Comparison of ENCODE assay signal across 9 cellular contexts in genomic region chr17:73595068-73595865, GRCh38. TPM values are rescaled to one million over a fixed set of nuclear protein-coding genes. Genes with fewer than 3 reads are reported as not detected.
DNase-seq lines count a peak whose midpoint lies in the region; ATAC-seq and TF ChIP-seq lines count a peak whose summit lies in the region.
"Had no signal": no experiment of that assay in that cellular context is flagged by ENCODE, and none has a peak within 500 bp of the region (broad histone marks: within the 10 kb centered on the region; RNA-seq: fewer than 3 reads in every experiment).

No MANE protein-coding gene starts in this region.

- H3K4me3 ChIP-seq in PC-3 (ENCODE audit: low read length), result no peak overlapping the region

- H3K27me3 Mint-ChIP-seq in endothelial cell (ENCODE audit: unreplicated experiment) (peaks cover 13% of the 10 kb centered on the region), osteocyte (ENCODE audit: unreplicated experiment) (peaks cover 3% of the 10 kb centered on the region)

- ATAC-seq in PC-3 (no peak; the same call in 1 of the 2 replicates), GM21825 (IDR thresholded peaks at IDR 0.05; ENCODE audit: unreplicated experiment) (no peak), HG02973 (IDR thresholded peaks at IDR 0.05; ENCODE audit: unreplicated experiment) (no peak)

- H3K36me3 Mint-ChIP-seq in endothelial cell (ENCODE audit: low read depth, unreplicated experiment), result no peaks in the 10 kb centered on the region
- no peaks in the 10 kb centered on the region for H3K36me3 Mint-ChIP-seq in osteocyte (ENCODE audit: unreplicated experiment)

- H3K27ac Mint-ChIP-seq in endothelial cell (ENCODE audit: unreplicated experiment) (no peak overlapping the region), osteocyte (ENCODE audit: unreplicated experiment) (no peak overlapping the region)
- H3K27ac Mint-ChIP-seq: natural killer cell treated with Interleukin-12 subunit alpha and Interleukin-12 subunit beta and Interleukin-15 and Interleukin-18, amount 100 ng/mL, for 72 hours had no signal

- intact Hi-C loops in PC-3 (cut with micrococcal nuclease), result no loop called here

- H3K4me3 Mint-ChIP-seq in endothelial cell (ENCODE audit: unreplicated experiment) (no peak overlapping the region), osteocyte (ENCODE audit: unreplicated experiment) (no peak overlapping the region)

- H3F3A ChIP-seq in PC-3 (ENCODE audit: low read length, unreplicated experiment), result no peaks in the 10 kb centered on the region

- H3K4me1 ChIP-seq in PC-3 (ENCODE audit: insufficient read depth, low read length), result no peaks in the 10 kb centered on the region

- no peaks in the 10 kb centered on the region for H4K20me1 ChIP-seq in PC-3 (ENCODE audit: low read length)

- no peaks in the 10 kb centered on the region for H3K36me3 ChIP-seq in PC-3 (ENCODE audit: low read depth, low read length)

- peaks cover 6% of the 10 kb centered on the region for H3K4me1 Mint-ChIP-seq in endothelial cell (ENCODE audit: unreplicated experiment)
- peaks cover 16% of the 10 kb centered on the region for H3K4me1 Mint-ChIP-seq in osteocyte (ENCODE audit: unreplicated experiment)

- no TSS peak for BruUV-seq in PC-3 (replicated peaks; lab: Mats Ljungman, UMichigan)

- H3K27ac ChIP-seq in PC-3 (ENCODE audit: low read length), result no peak overlapping the region

- H3K9me3 Mint-ChIP-seq in endothelial cell (ENCODE audit: unreplicated experiment) (no peaks in the 10 kb centered on the region), osteocyte (ENCODE audit: unreplicated experiment) (no peaks in the 10 kb centered on the region)
- H3K9me3 Mint-ChIP-seq: natural killer cell treated with Interleukin-12 subunit alpha and Interleukin-12 subunit beta and Interleukin-15 and Interleukin-18, amount 100 ng/mL, for 72 hours had no signal

- DNase-seq in SHP77 (lab: John Stamatoyannopoulos, UW) (peak; percentile 6 to 26), SHP77 treated with DMSO at 0.1 percent for 48 hours (lab: John Stamatoyannopoulos, UW) (no peak), PC-3 (no peak), endothelial cell (ENCODE audit: low spot score) (peak; percentile 47), osteocyte (ENCODE audit: extremely low spot score, unreplicated experiment) (peak; percentile 87), SIG-M5 (lab: John Stamatoyannopoulos, UW) (no peak)

- no peak overlapping the region for H3K4me2 ChIP-seq in PC-3 (ENCODE audit: low read length)

- POLR2A ChIA-PET in PC-3 (lab: Charles Lee; ENCODE audit: unreplicated experiment), result no interaction called here

- no peaks in the 10 kb centered on the region for H3K9me3 ChIP-seq in PC-3 (ENCODE audit: low read length)

- no peaks in the 10 kb centered on the region for H3K79me2 ChIP-seq in PC-3 (ENCODE audit: low read length)

- CTCF ChIA-PET in PC-3 (lab: Charles Lee), result no interaction called here

- no peak overlapping the region for H3K9ac ChIP-seq in PC-3 (ENCODE audit: low read length)

- no peaks in the 10 kb centered on the region for H3K9me2 ChIP-seq in PC-3 (replicated peaks; ENCODE audit: low read length)

- peaks cover 71% of the 10 kb centered on the region for H3K27me3 ChIP-seq in PC-3 (ENCODE audit: low read length)

- TF ChIP-seq CTCF in PC-3 (conservative IDR thresholded peaks at IDR 0.05; ENCODE audit: low read depth, low read length) (peak; percentile 48), endothelial cell (IDR thresholded peaks at IDR 0.05; ENCODE audit: unreplicated experiment) (peak; percentile 43), osteocyte (IDR thresholded peaks at IDR 0.05) (peak; percentile 72)

- no peak overlapping the region for H2AFZ ChIP-seq in PC-3 (ENCODE audit: low read length)

RNA-seq across cellular contexts. Expression of gene SDK2, which starts 49.0 kb away (rescaled TPM):
- total RNA-seq in PC-3 (2014; rRNA removed) (0.07 TPM in 1 of 2 replicates, not detected in the other), endothelial cell (ENCODE audit: unreplicated experiment) (2.4 TPM), osteocyte (16.5 and 19.4 TPM in 2 replicates)

Comparison
In these comparisons a context has a peak if more than half of its experiments do, and no peak if none do; other contexts are left out.
1. DNase-seq: peak in SHP77 (2 of 2), endothelial cell (single experiment) and osteocyte (single experiment); none in SHP77 treated with DMSO at 0.1 percent for 48 hours (single experiment), PC-3 (single experiment) and SIG-M5 (single experiment).
2. Peak in every context shown above with its lines, with median percentiles within 50 percentile points of each other: CTCF ChIP-seq.